22 cellular contexts compared by ENCODE assay signal in genomic region chr9:79629721-79630120, GRCh38.
"Had no signal": no experiment of that assay in that cellular context is flagged by ENCODE, and none has a peak within 500 bp of the region (broad histone marks: within the 10 kb centered on the region; RNA-seq: fewer than 3 reads in every experiment).

No MANE protein-coding gene starts in this region.

- H3K36me3 ChIP-seq: colonic mucosa, stomach, upper lobe of left lung, uterus had no signal

- H3K27me3 ChIP-seq: colonic mucosa, hepatocyte, spleen, stomach, upper lobe of left lung, uterus had no signal

- H3K27ac ChIP-seq: colonic mucosa, hepatocyte, spleen, stomach, upper lobe of left lung, uterus had no signal

- H3K4me3 Mint-ChIP-seq: endodermal cell; naive thymus-derived CD4-positive, alpha-beta T cell; stimulated activated memory B cell treated with anti-CD40 and anti-IgM and Interleukin-4, amounts not matched to agents 10 μg/mL and 1 μg/mL and 100 μg/mL, for 72 hours had no signal

- H3K9me3 Mint-ChIP-seq: endodermal cell; naive thymus-derived CD4-positive, alpha-beta T cell; stimulated activated memory B cell treated with anti-CD40 and anti-IgM and Interleukin-4, amounts not matched to agents 10 μg/mL and 1 μg/mL and 100 μg/mL, for 72 hours had no signal

- H3K9me3 ChIP-seq: colonic mucosa, spleen, stomach, upper lobe of left lung, uterus had no signal

- ATAC-seq: left colon; left ventricle myocardium superior; naive thymus-derived CD4-positive, alpha-beta T cell; sciatic nerve; stimulated activated memory B cell treated with anti-CD40 and anti-IgM and Interleukin-4, amounts not matched to agents 10 μg/mL and 1 μg/mL and 100 μg/mL, for 72 hours had no signal

- H3K27me3 Mint-ChIP-seq: naive thymus-derived CD4-positive, alpha-beta T cell; stimulated activated memory B cell treated with anti-CD40 and anti-IgM and Interleukin-4, amounts not matched to agents 10 μg/mL and 1 μg/mL and 100 μg/mL, for 72 hours had no signal

- H3K27ac Mint-ChIP-seq: endodermal cell; stimulated activated memory B cell treated with anti-CD40 and anti-IgM and Interleukin-4, amounts not matched to agents 10 μg/mL and 1 μg/mL and 100 μg/mL, for 72 hours had no signal

- H3K4me1 ChIP-seq: colonic mucosa, uterus had no signal

- DNase-seq: colonic mucosa; effector CD4-positive, alpha-beta T cell; endodermal cell; erythroblast; foreskin melanocyte; head of caudate nucleus; left colon; left ventricle myocardium superior; mesendoderm; naive thymus-derived CD4-positive, alpha-beta T cell; spleen; stimulated activated CD4-positive, alpha-beta T cell treated with anti-CD3 and anti-CD28 coated beads, Interleukin-15, amount 100 ng/mL, for 24 hours; stimulated activated CD4-positive, alpha-beta T cell treated with anti-CD3 and anti-CD28 coated beads, Interleukin-1b, Interleukin-23, amount 100 ng/mL, for 48 hours; stimulated activated CD4-positive, alpha-beta T cell treated with anti-CD3 and anti-CD28 coated beads, Interleukin-4, amount 100 ng/mL, for 24 hours; stomach; substantia nigra; upper lobe of left lung; uterus had no signal

- H3K4me3 ChIP-seq: colonic mucosa, hepatocyte, lung, spleen, stomach, upper lobe of left lung, uterus had no signal
